ENCODE assay signal across 18 cellular contexts in the genomic region with DNA sequence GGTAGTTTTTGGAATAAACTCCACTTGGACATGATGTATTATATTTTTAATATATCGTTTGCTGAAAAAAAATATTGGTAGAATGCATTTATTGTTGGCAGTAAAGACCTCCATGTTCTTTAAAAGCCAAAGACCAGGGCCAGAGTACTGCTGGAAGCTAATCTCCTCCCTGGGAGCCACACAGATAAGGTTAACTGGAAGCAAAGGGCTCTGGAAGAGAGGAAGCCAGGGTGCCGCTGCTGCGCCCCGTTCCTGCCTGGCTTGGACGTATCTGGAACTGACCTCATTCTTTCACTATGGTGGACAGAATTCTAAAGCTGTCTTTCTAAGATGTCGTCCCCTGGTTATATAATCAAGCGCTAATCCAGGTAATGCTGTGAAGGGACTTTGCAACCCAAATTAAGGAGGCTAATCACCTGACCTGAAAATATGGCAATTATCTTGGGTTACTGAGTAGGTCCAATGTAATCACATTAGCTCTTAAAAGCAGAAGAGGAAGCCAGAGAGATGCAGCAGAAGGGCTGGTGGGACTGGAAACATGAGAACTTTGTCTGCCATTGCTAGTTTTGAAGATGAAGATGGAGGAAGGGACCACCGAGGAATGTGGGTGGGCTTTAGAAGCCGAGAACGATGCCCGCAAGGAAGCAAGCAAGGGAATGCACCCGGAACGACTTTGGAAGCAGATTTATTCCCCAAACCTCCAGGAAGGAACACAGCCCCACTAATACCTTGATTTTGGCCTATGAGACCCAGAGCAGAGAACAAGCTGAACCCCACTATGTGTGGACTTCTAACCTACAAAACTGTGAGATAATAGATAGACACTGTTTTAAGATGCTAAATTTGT.
DNase-seq lines count a peak whose midpoint lies in the region; ATAC-seq, FAIRE-seq and TF ChIP-seq lines count a peak whose summit lies in the region.
"Had no signal": no experiment of that assay in that cellular context is flagged by ENCODE, and none has a peak within 500 bp of the region (broad histone marks: within the 10 kb centered on the region; RNA-seq: fewer than 3 reads in every experiment).

No MANE protein-coding gene starts in this region.

- CTCF ChIA-PET in K562 (lab: Yijun Ruan, JAX; ENCODE audit: low intra/inter-chr PET ratio) (no interaction called here), MCF 10A (lab: Yijun Ruan, JAX) (interaction anchor here (1.1 kb wide), 1 partner anchor 39 kb away, joined by 3 read pairs; no protein-coding TSS in a partner anchor)

- in situ Hi-C loops in K562 (cut with MboI) = no loop called here

- H3K27me3 Mint-ChIP-seq in GM23338 (ENCODE audit: insufficient read depth, low read depth, poor library complexity) (no peaks in the 10 kb centered on the region), MCF 10A (ENCODE audit: insufficient read depth, unreplicated experiment) (peaks cover 7% of the 10 kb centered on the region)
- H3K27me3 Mint-ChIP-seq: CD4-positive, CD25-positive, alpha-beta regulatory T cell had no signal

- peak; percentile 81 for FAIRE-seq in K562 (lab: Jason Lieb, UNC)
- FAIRE-seq: A204.1, D721Med, GM12892, GM18507 had no signal

- H3K4me2 ChIP-seq in GM23338 (no peak overlapping the region), K562 (ENCODE audit: insufficient read depth, low read length) (peak overlapping the region; percentile 86)

- DNase-seq in heart left ventricle = no peak
- no peak for DNase-seq in right atrium auricular region (ENCODE audit: low spot score)
- no peak for DNase-seq in GM23338 (ENCODE audit: low spot score)
- DNase-seq in K562 (ENCODE audit: extremely low read depth in 1 of 4, low spot score in 3 of 4) = peak; percentile 41 to 86 (median 64)
- DNase-seq in MCF 10A (ENCODE audit: unreplicated experiment) = no peak
- no peak for DNase-seq in suprapubic skin (ENCODE audit: low spot score in 2 of 2)
- DNase-seq: ACHN; BE2C; C1 segment of cervical spinal cord; Caco-2; CD4-positive, CD25-positive, alpha-beta regulatory T cell; GDM1 had no signal

- no peaks in the 10 kb centered on the region for H3K36me3 Mint-ChIP-seq in GM23338 (ENCODE audit: low read depth)
- no peaks in the 10 kb centered on the region for H3K36me3 Mint-ChIP-seq in MCF 10A (ENCODE audit: insufficient read depth, unreplicated experiment)
- H3K36me3 Mint-ChIP-seq: CD4-positive, CD25-positive, alpha-beta regulatory T cell had no signal

- H3K4me1 Mint-ChIP-seq in GM23338 (no peaks in the 10 kb centered on the region), MCF 10A (ENCODE audit: insufficient read depth, unreplicated experiment) (no peaks in the 10 kb centered on the region)
- H3K4me1 Mint-ChIP-seq: CD4-positive, CD25-positive, alpha-beta regulatory T cell had no signal

- H3K9me3 ChIP-seq in heart left ventricle = no peaks in the 10 kb centered on the region
- no peaks in the 10 kb centered on the region for H3K9me3 ChIP-seq in right atrium auricular region
- no peaks in the 10 kb centered on the region for H3K9me3 ChIP-seq in K562 (replicated peaks; ENCODE audit: control insufficient read depth, insufficient read depth, low read depth, low read length)
- no peaks in the 10 kb centered on the region for H3K9me3 ChIP-seq in suprapubic skin
- H3K9me3 ChIP-seq: BE2C, Caco-2, HAP-1 had no signal

- no peak for TF ChIP-seq RAD21 in K562 (CRISPR knock-in tag; conservative IDR thresholded peaks at IDR 0.05 in 1 of 2, IDR thresholded peaks at IDR 0.05 in 1 of 2)

- no peaks in the 10 kb centered on the region for H3K36me3 ChIP-seq in heart left ventricle
- no peaks in the 10 kb centered on the region for H3K36me3 ChIP-seq in right atrium auricular region
- H3K36me3 ChIP-seq in GM23338 (ENCODE audit: insufficient read depth) = no peaks in the 10 kb centered on the region
- peaks cover 10% of the 10 kb centered on the region; the same call in 1 of the 3 replicates for H3K36me3 ChIP-seq in K562 (ENCODE audit: control insufficient read depth, insufficient read depth, low read length)
- H3K36me3 ChIP-seq in suprapubic skin = no peaks in the 10 kb centered on the region
- H3K36me3 ChIP-seq: BE2C, HAP-1 had no signal

- H3K9me3 Mint-ChIP-seq in GM23338 (no peaks in the 10 kb centered on the region), MCF 10A (ENCODE audit: unreplicated experiment) (no peaks in the 10 kb centered on the region)

- H3K4me3 Mint-ChIP-seq in GM23338 (no peak overlapping the region), MCF 10A (ENCODE audit: unreplicated experiment) (no peak overlapping the region)
- H3K4me3 Mint-ChIP-seq: CD4-positive, CD25-positive, alpha-beta regulatory T cell had no signal

- no peak overlapping the region for H3K4me3 ChIP-seq in heart left ventricle
- H3K4me3 ChIP-seq in right atrium auricular region = no peak overlapping the region
- no peak overlapping the region for H3K4me3 ChIP-seq in GM23338
- H3K4me3 ChIP-seq in K562 = peak overlapping the region; percentile 17
- H3K4me3 ChIP-seq in suprapubic skin = no peak overlapping the region
- H3K4me3 ChIP-seq: HAP-1 had no signal

- H3K9ac ChIP-seq in K562 (ENCODE audit: insufficient read depth in 1 of 2, low read depth in 2 of 2, low read length in 2 of 2) = peak overlapping the region; percentile 50 to 62; a peak in 3 of 4 replicates

- H4K20me1 ChIP-seq in GM23338 (replicated peaks; ENCODE audit: insufficient read depth) (no peaks in the 10 kb centered on the region), K562 (replicated peaks; ENCODE audit: control insufficient read depth, insufficient read depth, low read length) (no peaks in the 10 kb centered on the region)

- H3K27ac ChIP-seq in heart left ventricle (no peak overlapping the region), right atrium auricular region (no peak overlapping the region), GM23338 (ENCODE audit: low read depth) (no peak overlapping the region), K562 (ENCODE audit: extremely low read depth, low read depth, low read length) (peak overlapping the region; percentile 86), suprapubic skin (no peak overlapping the region)

- 62 to 74% (median 70%) methylated on average over 12 to 13 of the region's 13 CpGs for WGBS in heart left ventricle, 4 donors
- WGBS in K562 (ENCODE audit: insufficient coverage, low coverage, missing lambda C conversion rate) = under 1% methylated on average over 13 of the region's 13 CpGs
- 90% methylated on average over 13 of the region's 13 CpGs for WGBS in suprapubic skin

- H3F3A ChIP-seq in GM23338 (replicated peaks; ENCODE audit: low read depth) = no peaks in the 10 kb centered on the region

- TF ChIP-seq POLR2A in heart left ventricle (IDR thresholded peaks at IDR 0.05) (no peak), K562 (conservative IDR thresholded peaks at IDR 0.05) (peak; percentile 44; the same call in 1 of the 2 replicates), suprapubic skin (IDR thresholded peaks at IDR 0.05) (no peak)

- H3K79me2 ChIP-seq in GM23338 (replicated peaks; ENCODE audit: insufficient read depth) = no peaks in the 10 kb centered on the region
- H3K79me2 ChIP-seq in K562 (ENCODE audit: control insufficient read depth, insufficient read depth, low read length) = peaks cover 74% of the 10 kb centered on the region

- no peaks in the 10 kb centered on the region for H3K4me1 ChIP-seq in heart left ventricle
- no peaks in the 10 kb centered on the region for H3K4me1 ChIP-seq in right atrium auricular region
- no peaks in the 10 kb centered on the region for H3K4me1 ChIP-seq in GM23338 (ENCODE audit: insufficient read depth)
- peaks cover 8 to 27% of the 10 kb centered on the region in 2 experiments; a peak in 3 of 5 replicates for H3K4me1 ChIP-seq in K562 (replicated peaks in 1 of 2; ENCODE audit: control insufficient read depth in 2 of 2, insufficient read depth in 2 of 2, low read length in 2 of 2)
- H3K4me1 ChIP-seq in suprapubic skin = no peaks in the 10 kb centered on the region
- H3K4me1 ChIP-seq: BE2C, Caco-2, HAP-1 had no signal

- POLR2A ChIA-PET in K562 (lab: Yijun Ruan, JAX) = interaction anchor here (0.7 to 2.4 kb wide), 11 partner anchors 11 to 124 kb away, joined by 3 to 11 read pairs (median 3); no protein-coding TSS in a partner anchor
- POLR2A ChIA-PET in MCF 10A (lab: Yijun Ruan, JAX) = no interaction called here

- TF ChIP-seq EP300 in K562 (IDR thresholded peaks at IDR 0.05; ENCODE audit: low read length) (peak; percentile 46; the same call in 1 of the 2 replicates), suprapubic skin (IDR thresholded peaks at IDR 0.05) (no peak)

- BruUV-seq in K562 (replicated peaks; lab: Mats Ljungman, UMichigan) (no TSS peak), MCF 10A (replicated peaks; lab: Mats Ljungman, UMichigan) (no TSS peak)

- H3K9me1 ChIP-seq in K562 (ENCODE audit: control insufficient read depth, insufficient read depth, low read length) = no peaks in the 10 kb centered on the region

- intact Hi-C loops in heart left ventricle (cut with DNase I) = no loop called here
- intact Hi-C loops in K562 (cut with micrococcal nuclease) = loop anchor here (1.0 kb wide), 1 partner anchor 32 kb away; no protein-coding TSS in a partner anchor
- intact Hi-C loops in MCF 10A (cut with micrococcal nuclease) = no loop called here

- peaks cover 9% of the 10 kb centered on the region for H3K9me2 ChIP-seq in GM23338 (ENCODE audit: insufficient read depth)

- TF ChIP-seq CTCF in heart left ventricle (IDR thresholded peaks at IDR 0.05) (no peak), right atrium auricular region (IDR thresholded peaks at IDR 0.05) (no peak), GM23338 (conservative IDR thresholded peaks at IDR 0.05; ENCODE audit: low read depth in 2 of 2) (no peak), K562 (IDR thresholded peaks at IDR 0.05 in 2 of 3, conservative IDR thresholded peaks at IDR 0.05 in 1 of 3; ENCODE audit: insufficient read depth in 2 of 3, low read depth in 1 of 3, low read length in 3 of 3) (no peak), MCF 10A (IDR thresholded peaks at IDR 0.05; ENCODE audit: unreplicated experiment) (no peak), suprapubic skin (IDR thresholded peaks at IDR 0.05) (no peak)

- peaks cover 0 to 3% (median 0%) of the 10 kb centered on the region in 9 donors for H3K27me3 ChIP-seq in heart left ventricle
- H3K27me3 ChIP-seq in right atrium auricular region = no peaks in the 10 kb centered on the region
- H3K27me3 ChIP-seq in GM23338 (ENCODE audit: insufficient read depth) = no peaks in the 10 kb centered on the region
- no peaks in the 10 kb centered on the region for H3K27me3 ChIP-seq in K562 (ENCODE audit: control insufficient read depth in 2 of 2, insufficient read depth in 2 of 2, low read length in 2 of 2)
- peaks cover 14% of the 10 kb centered on the region for H3K27me3 ChIP-seq in suprapubic skin
- H3K27me3 ChIP-seq: BE2C had no signal

- H3K27ac Mint-ChIP-seq in GM23338 (no peak overlapping the region), MCF 10A (ENCODE audit: low read depth, unreplicated experiment) (no peak overlapping the region)
- H3K27ac Mint-ChIP-seq: CD4-positive, CD25-positive, alpha-beta regulatory T cell had no signal

- peak; percentile 42 to 81 (median 70) for ATAC-seq in heart left ventricle
- ATAC-seq in GM23338 = no peak
- ATAC-seq in K562 = peak; percentile 82
- no peak for ATAC-seq in HG02678 (IDR thresholded peaks at IDR 0.05; ENCODE audit: unreplicated experiment)

- H2AFZ ChIP-seq in GM23338 = peak overlapping the region; percentile 61; the same call in 1 of the 2 replicates
- H2AFZ ChIP-seq in K562 (ENCODE audit: low read depth, low read length) = peak overlapping the region; percentile 75

Comparison
In these comparisons a context has a peak if more than half of its experiments do, and no peak if none do; other contexts are left out.
1. ATAC-seq: peak in heart left ventricle (4 of 4) and K562 (single experiment); none in GM23338 (single experiment) and HG02678 (single experiment).
2. DNase-seq: peak in K562 (4 of 4); none in heart left ventricle (0 of 5), right atrium auricular region (single experiment), GM23338 (single experiment), MCF 10A (single experiment) and suprapubic skin (0 of 2).